In genomic region chr7:2015251-2015871, GRCh38 we compare ENCODE assay signal across 25 cellular contexts.
DNase-seq lines count a peak whose midpoint lies in the region; ATAC-seq, FAIRE-seq and TF ChIP-seq lines count a peak whose summit lies in the region.
"Had no signal": no experiment of that assay in that cellular context is flagged by ENCODE, and none has a peak within 500 bp of the region (broad histone marks: within the 10 kb centered on the region; RNA-seq: fewer than 3 reads in every experiment).

No MANE protein-coding gene starts in this region.

- no peak overlapping the region for H4K91ac ChIP-seq in neuronal stem cell (ENCODE audit: low read depth, low read length, poor library complexity)

- H4K8ac ChIP-seq in neuronal stem cell (ENCODE audit: low read depth, low read length), result peak overlapping the region; percentile 65

- no peak overlapping the region for H2BK120ac ChIP-seq in neuronal stem cell (ENCODE audit: low read depth, low read length)

- no peak overlapping the region for H3K4ac ChIP-seq in neuronal stem cell (ENCODE audit: low read length)

- H3K27ac ChIP-seq in right lobe of liver (no peak overlapping the region), HepG2 (ENCODE audit: extremely low read length, insufficient read depth, low read length) (no peak overlapping the region), neuronal stem cell (replicated peaks; ENCODE audit: low read length) (no peak overlapping the region)
- H3K27ac ChIP-seq: adrenal gland, dorsolateral prefrontal cortex, gastrocnemius medialis, skin epidermis had no signal

- peaks cover 15% of the 10 kb centered on the region for H3K79me1 ChIP-seq in neuronal stem cell (ENCODE audit: low read depth, low read length)

- H3K18ac ChIP-seq in neuronal stem cell (ENCODE audit: low read length), result peak overlapping the region; percentile 80

- H3K4me3 ChIP-seq in right lobe of liver, result no peak overlapping the region
- H3K4me3 ChIP-seq in HepG2 (replicated peaks in 1 of 3; ENCODE audit: insufficient read depth in 1 of 3, low read depth in 2 of 3, low read length in 3 of 3), result no peak overlapping the region
- no peak overlapping the region for H3K4me3 ChIP-seq in neuronal stem cell (ENCODE audit: low read length in 2 of 2)
- H3K4me3 ChIP-seq: adrenal gland, dorsolateral prefrontal cortex, gastrocnemius medialis, skin epidermis had no signal

- no peak overlapping the region for H2BK15ac ChIP-seq in neuronal stem cell (ENCODE audit: low read length)

- CTCF ChIA-PET in HepG2 (lab: Yijun Ruan, JAX; ENCODE audit: low intra/inter-chr PET ratio, low total read pairs), result no interaction called here

- TF ChIP-seq POLR2A in right lobe of liver (IDR thresholded peaks at IDR 0.05), result no peak
- no peak for TF ChIP-seq POLR2A in HepG2 (IDR thresholded peaks at IDR 0.05; ENCODE audit: insufficient read depth in 1 of 2, low read depth in 2 of 2, low read length in 2 of 2)

- ATAC-seq in right lobe of liver (no peak), HepG2 (no peak), left cardiac atrium (no peak), HG03469 (IDR thresholded peaks at IDR 0.05; ENCODE audit: unreplicated experiment) (no peak), esophagus mucosa (no peak), HG03432 (IDR thresholded peaks at IDR 0.05; ENCODE audit: unreplicated experiment) (no peak)
- ATAC-seq: activated T-cell treated with anti-CD3 and anti-CD28 coated beads, Interleukin-2, amount 50 U/mL, for 72 hours; gastrocnemius medialis; PC-3 had no signal

- peak overlapping the region; percentile 60 for H2BK5ac ChIP-seq in neuronal stem cell (ENCODE audit: low read length)

- BruUV-seq in HepG2 (replicated peaks; lab: Mats Ljungman, UMichigan), result no TSS peak

- H3K9me3 ChIP-seq in right lobe of liver (no peaks in the 10 kb centered on the region), HepG2 (ENCODE audit: low read length) (no peaks in the 10 kb centered on the region), neuronal stem cell (replicated peaks in 1 of 2; ENCODE audit: control insufficient read depth in 2 of 2, insufficient read depth in 1 of 2, low read depth in 1 of 2, low read length in 2 of 2) (no peaks in the 10 kb centered on the region)
- H3K9me3 ChIP-seq: adrenal gland, gastrocnemius medialis had no signal

- H3K79me2 ChIP-seq in HepG2 (ENCODE audit: insufficient read depth, low read length), result no peaks in the 10 kb centered on the region

- H2AFZ ChIP-seq in HepG2 (ENCODE audit: low read length) (no peak overlapping the region), neuronal stem cell (ENCODE audit: low read length) (no peak overlapping the region)

- no peaks in the 10 kb centered on the region for H4K20me1 ChIP-seq in HepG2 (ENCODE audit: insufficient read depth, low read length)

- H3K4me2 ChIP-seq in HepG2 (ENCODE audit: low read depth, low read length) (no peak overlapping the region), neuronal stem cell (ENCODE audit: insufficient read depth, low read length, poor library complexity, severe bottlenecking) (no peak overlapping the region)

- peak in 2 of 3 donors; percentile 37 to 42 for DNase-seq in right lobe of liver
- no peak for DNase-seq in HepG2 (ENCODE audit: low spot score)
- DNase-seq in left cardiac atrium, result peak; percentile 15
- no peak for DNase-seq in neuronal stem cell (ENCODE audit: low spot score)
- no peak for DNase-seq in DMS114 treated with DMSO at 0.1 percent for 48 hours (lab: John Stamatoyannopoulos, UW; ENCODE audit: unreplicated experiment)
- DNase-seq: ACHN; activated T-cell treated with anti-CD3 and anti-CD28 coated beads, Interleukin-2, amount 50 U/mL, for 72 hours; CD4-positive, CD25-positive, alpha-beta regulatory T cell; erythroblast; GF-D8; HCEC 1CT; KG1; NCI-H187 treated with DMSO at 0.1 percent for 48 hours; NCI-H226; NCI-H82; PC-3; stimulated activated CD4-positive, alpha-beta T cell treated with anti-CD3 and anti-CD28 coated beads, Interleukin-4, amount 100 ng/mL, for 4 hours had no signal

- TF ChIP-seq EP300 in HepG2 (IDR thresholded peaks at IDR 0.05; ENCODE audit: low read depth in 2 of 2, low read length in 2 of 2), result no peak
- no peak for TF ChIP-seq EP300 in HepG2 (CRISPR knock-in tag; IDR thresholded peaks at IDR 0.05; ENCODE audit: borderline replicate concordance)

- no peak overlapping the region for H2BK12ac ChIP-seq in neuronal stem cell (ENCODE audit: low read length)

- TF ChIP-seq RAD21 in HepG2 (CRISPR knock-in tag; IDR thresholded peaks at IDR 0.05), result no peak

- peak overlapping the region; percentile 68 for H2AK5ac ChIP-seq in neuronal stem cell (ENCODE audit: low read depth, low read length)

- H3K9ac ChIP-seq in HepG2 (ENCODE audit: insufficient read depth, low read depth, low read length), result no peak overlapping the region
- H3K9ac ChIP-seq in neuronal stem cell (ENCODE audit: low read depth, low read length, poor library complexity), result no peak overlapping the region

- no peak for TF ChIP-seq CTCF in right lobe of liver (IDR thresholded peaks at IDR 0.05)
- TF ChIP-seq CTCF in HepG2 (CRISPR knock-in tag; IDR thresholded peaks at IDR 0.05), result no peak

- no peaks in the 10 kb centered on the region for H3K36me3 ChIP-seq in right lobe of liver
- peaks cover 5 to 13% of the 10 kb centered on the region in 2 experiments; a peak in 3 of 5 replicates for H3K36me3 ChIP-seq in HepG2 (replicated peaks in 1 of 2; ENCODE audit: control insufficient read depth in 1 of 2, insufficient read depth in 2 of 2, low read length in 2 of 2)
- peaks cover 7 to 10% of the 10 kb centered on the region in 2 donors for H3K36me3 ChIP-seq in neuronal stem cell (replicated peaks in 1 of 2; ENCODE audit: control insufficient read depth in 2 of 2, insufficient read depth in 2 of 2, low read length in 2 of 2)
- H3K36me3 ChIP-seq: adrenal gland, gastrocnemius medialis had no signal

- H3K14ac ChIP-seq in neuronal stem cell (ENCODE audit: low read length), result peak overlapping the region; percentile 82

- FAIRE-seq in HepG2 (lab: Jason Lieb, UNC), result no peak
- FAIRE-seq: GM19239 had no signal

- H3K27me3 ChIP-seq in right lobe of liver (no peaks in the 10 kb centered on the region), HepG2 (ENCODE audit: control insufficient read depth in 1 of 2, insufficient read depth in 2 of 2, low read length in 2 of 2) (no peaks in the 10 kb centered on the region), neuronal stem cell (ENCODE audit: control insufficient read depth in 3 of 3, insufficient read depth in 3 of 3, low read depth in 1 of 3, low read length in 3 of 3) (no peaks in the 10 kb centered on the region)
- H3K27me3 ChIP-seq: adrenal gland, dorsolateral prefrontal cortex, gastrocnemius medialis had no signal

- in situ Hi-C loops in HepG2 (cut with HindIII; ENCODE audit: extremely low pct_ligation_motif_present, low pct_unique_long_range_greater_than_20kb), result no loop called here

- intact Hi-C loops in right lobe of liver (cut with DNase I), result no loop called here
- intact Hi-C loops in HepG2 (cut with micrococcal nuclease; ENCODE audit: unreplicated experiment), result no loop called here
- intact Hi-C loops in left cardiac atrium (cut with DNase I), result no loop called here

- H3K4me1 ChIP-seq in right lobe of liver (no peaks in the 10 kb centered on the region), HepG2 (ENCODE audit: insufficient read depth, low read length) (peaks cover 23% of the 10 kb centered on the region), neuronal stem cell (ENCODE audit: control insufficient read depth in 2 of 2, insufficient read depth in 1 of 2, low read depth in 1 of 2, low read length in 2 of 2) (peaks cover 2 to 10% of the 10 kb centered on the region in 2 donors)

- POLR2A ChIA-PET in HepG2 (lab: Yijun Ruan, JAX), result no interaction called here

- peak overlapping the region; percentile 44 for H3K23ac ChIP-seq in neuronal stem cell (ENCODE audit: low read depth, low read length, poor library complexity)

- 93% methylated on average over 3 of the region's 18 CpGs for WGBS in right lobe of liver (ENCODE audit: insufficient coverage, low coverage, low lambda C conversion rate, missing lambda C conversion rate)
- WGBS in HepG2 (ENCODE audit: low lambda C conversion rate), result 87% methylated on average over 7 of the region's 18 CpGs
- no CpG with 5 or more reads among the region's 18 CpGs for WGBS in neuronal stem cell (ENCODE audit: extremely low coverage in 2 of 2, insufficient read length in 2 of 2, insufficient replicate concordance in 1 of 2), 2 donors

TF ChIP-seq in HepG2, 621 proteins besides CTCF, POLR2A, EP300 and RAD21 (continues in another document):
- no peak for TF ChIP-seq HOXA7 (CRISPR knock-in tag; IDR thresholded peaks at IDR 0.05)
- no peak for TF ChIP-seq SIN3A (IDR thresholded peaks at IDR 0.05; ENCODE audit: borderline replicate concordance, low read depth, low read length)
- no peak for TF ChIP-seq RARG (CRISPR knock-in tag; IDR thresholded peaks at IDR 0.05; ENCODE audit: low read depth)
- TF ChIP-seq MXD3 (CRISPR knock-in tag; IDR thresholded peaks at IDR 0.05), result no peak
- TF ChIP-seq ARNT (IDR thresholded peaks at IDR 0.05), result no peak
- no peak for TF ChIP-seq ZNF263 (CRISPR knock-in tag; IDR thresholded peaks at IDR 0.05)
- TF ChIP-seq ZNF704 (CRISPR knock-in tag; IDR thresholded peaks at IDR 0.05; ENCODE audit: borderline replicate concordance), result no peak
- no peak for TF ChIP-seq ZBTB42 (CRISPR knock-in tag; IDR thresholded peaks at IDR 0.05)
- TF ChIP-seq ZNF570 (CRISPR knock-in tag; IDR thresholded peaks at IDR 0.05; ENCODE audit: borderline replicate concordance), result no peak
- TF ChIP-seq ZNF879 (CRISPR knock-in tag; IDR thresholded peaks at IDR 0.05), result no peak

Comparison
In these comparisons a context has a peak if more than half of its experiments do, and no peak if none do; other contexts are left out.
1. DNase-seq: peak in right lobe of liver (2 of 3) and left cardiac atrium (single experiment); none in HepG2 (single experiment), neuronal stem cell (single experiment) and DMS114 treated with DMSO at 0.1 percent for 48 hours (single experiment).